11 cellular contexts compared by ENCODE assay signal in genomic region chr20:48897298-48898044, GRCh38. TPM values are rescaled to one million over a fixed set of nuclear protein-coding genes. Genes with fewer than 3 reads are reported as not detected.
DNase-seq lines count a peak whose midpoint lies in the region; ATAC-seq, FAIRE-seq and TF ChIP-seq lines count a peak whose summit lies in the region.
"Had no signal": no experiment of that assay in that cellular context is flagged by ENCODE, and none has a peak within 500 bp of the region (broad histone marks: within the 10 kb centered on the region; RNA-seq: fewer than 3 reads in every experiment).

No MANE protein-coding gene starts in this region.

- intact Hi-C loops in IMR-90 (cut with micrococcal nuclease), result loop anchor here (5.0 kb wide), 1 partner anchor 55 kb away; no protein-coding TSS in a partner anchor
- intact Hi-C loops in CD4-positive, alpha-beta T cell (cut with DNase I, micrococcal nuclease), result no loop called here
- intact Hi-C loops in activated naive CD4-positive, alpha-beta T cell treated with anti-CD3 and anti-CD28 coated beads for 36 hours (cut with micrococcal nuclease), result no loop called here

- H3K4me2 ChIP-seq in IMR-90 (ENCODE audit: low read depth, low read length) (no peak overlapping the region), astrocyte (ENCODE audit: low read length) (peak overlapping the region; percentile 54)

- no peak overlapping the region for H2AK5ac ChIP-seq in IMR-90 (ENCODE audit: low read depth, low read length)

- H3K9me3 ChIP-seq in IMR-90 (ENCODE audit: control insufficient read depth, insufficient read depth, low read length), result peaks cover 11% of the 10 kb centered on the region
- H3K9me3 ChIP-seq in astrocyte (ENCODE audit: insufficient read depth, low read depth, low read length), result peaks cover 5% of the 10 kb centered on the region
- no peaks in the 10 kb centered on the region for H3K9me3 ChIP-seq in CD4-positive, alpha-beta T cell (ENCODE audit: control insufficient read depth, low read length)

- H3K14ac ChIP-seq in IMR-90 (replicated peaks; ENCODE audit: low read depth, low read length), result no peak overlapping the region

- H3K27me3 Mint-ChIP-seq in astrocyte (ENCODE audit: low read depth, unreplicated experiment), result peaks cover 37% of the 10 kb centered on the region
- peaks cover 21% of the 10 kb centered on the region for H3K27me3 Mint-ChIP-seq in activated CD8-positive, alpha-beta memory T cell treated with anti-CD3 and anti-CD28 coated beads, Interleukin-2, amount 10 ng/mL, durations not matched to agents 7 days and 5 days
- no peaks in the 10 kb centered on the region for H3K27me3 Mint-ChIP-seq in CD4-positive, alpha-beta T cell
- peaks cover 2% of the 10 kb centered on the region for H3K27me3 Mint-ChIP-seq in activated naive CD4-positive, alpha-beta T cell treated with anti-CD3 and anti-CD28 coated beads for 36 hours (ENCODE audit: low read depth)

- peak; percentile 85 for FAIRE-seq in astrocyte (lab: Jason Lieb, UNC)

- H3K36me3 ChIP-seq in IMR-90 (ENCODE audit: control insufficient read depth, insufficient read depth, low read length) (no peaks in the 10 kb centered on the region), astrocyte (ENCODE audit: insufficient read depth, low read length) (no peaks in the 10 kb centered on the region)

- no peak for TF ChIP-seq POLR2A in IMR-90 (IDR thresholded peaks at IDR 0.05; ENCODE audit: low read depth, low read length)

- POLR2A ChIA-PET in IMR-90 (lab: Charles Lee; ENCODE audit: unreplicated experiment), result interaction anchor here (0.6 kb wide), 1 partner anchor 254 kb away, joined by 5 read pairs; no protein-coding TSS in a partner anchor
- POLR2A ChIA-PET in CD4-positive, alpha-beta T cell (lab: Charles Lee), result no interaction called here

- no peak overlapping the region for H3K18ac ChIP-seq in IMR-90 (ENCODE audit: low read depth, low read length)

- peak overlapping the region; percentile 28 for H3K27ac Mint-ChIP-seq in astrocyte (ENCODE audit: unreplicated experiment)
- H3K27ac Mint-ChIP-seq in activated CD8-positive, alpha-beta memory T cell treated with anti-CD3 and anti-CD28 coated beads, Interleukin-2, amount 10 ng/mL, durations not matched to agents 7 days and 5 days, result no peak overlapping the region
- H3K27ac Mint-ChIP-seq in CD4-positive, alpha-beta T cell, result no peak overlapping the region
- no peak overlapping the region for H3K27ac Mint-ChIP-seq in activated naive CD4-positive, alpha-beta T cell treated with anti-CD3 and anti-CD28 coated beads for 36 hours
- H3K27ac Mint-ChIP-seq: activated T-helper 2 cell treated with anti-CD3 and anti-CD28 coated beads, Interferon-gamma antibody, Interleukin-2, Interleukin-4, amounts not matched to agents 10 μg/mL and 5 μg/mL and 100 μg/mL, durations not matched to agents 14 hours and 24 hours and 36 hours; T-cell had no signal

- H3K27me3 ChIP-seq in IMR-90 (ENCODE audit: control insufficient read depth, insufficient read depth, low read length), result peaks cover 13% of the 10 kb centered on the region
- peaks cover 9% of the 10 kb centered on the region for H3K27me3 ChIP-seq in astrocyte (ENCODE audit: insufficient read depth, low read length)
- no peaks in the 10 kb centered on the region for H3K27me3 ChIP-seq in CD4-positive, alpha-beta T cell (ENCODE audit: control insufficient read depth, insufficient read depth, low read length)

- H2BK5ac ChIP-seq in IMR-90 (ENCODE audit: low read depth, low read length, poor library complexity, severe bottlenecking), result no peak overlapping the region

- H3K9me3 Mint-ChIP-seq in astrocyte (ENCODE audit: unreplicated experiment), result peaks cover 9% of the 10 kb centered on the region
- no peaks in the 10 kb centered on the region for H3K9me3 Mint-ChIP-seq in activated CD8-positive, alpha-beta memory T cell treated with anti-CD3 and anti-CD28 coated beads, Interleukin-2, amount 10 ng/mL, durations not matched to agents 7 days and 5 days (ENCODE audit: low read depth)
- no peaks in the 10 kb centered on the region for H3K9me3 Mint-ChIP-seq in CD4-positive, alpha-beta T cell
- no peaks in the 10 kb centered on the region for H3K9me3 Mint-ChIP-seq in activated naive CD4-positive, alpha-beta T cell treated with anti-CD3 and anti-CD28 coated beads for 36 hours
- H3K9me3 Mint-ChIP-seq: activated T-helper 2 cell treated with anti-CD3 and anti-CD28 coated beads, Interferon-gamma antibody, Interleukin-2, Interleukin-4, amounts not matched to agents 10 μg/mL and 5 μg/mL and 100 μg/mL, durations not matched to agents 14 hours and 24 hours and 36 hours; neural crest cell had no signal

- ATAC-seq in IMR-90 (ENCODE audit: low read depth), result peak; percentile 92
- ATAC-seq in activated CD8-positive, alpha-beta memory T cell treated with anti-CD3 and anti-CD28 coated beads, Interleukin-2, amount 10 ng/mL, durations not matched to agents 7 days and 5 days, result no peak
- ATAC-seq in CD4-positive, alpha-beta T cell (ENCODE audit: poor library complexity), result no peak
- ATAC-seq: T-cell had no signal

- peak; percentile 83 for DNase-seq in AG08395 (ENCODE audit: low spot score)
- peak; percentile 92 for DNase-seq in IMR-90
- peak; percentile 94 for DNase-seq in astrocyte (ENCODE audit: low read depth)
- DNase-seq in kidney glomerular epithelial cell (lab: John Stamatoyannopoulos, UW), result peak; percentile 89
- no peak for DNase-seq in HuH-7 (ENCODE audit: low spot score)
- DNase-seq in activated CD8-positive, alpha-beta memory T cell treated with anti-CD3 and anti-CD28 coated beads, Interleukin-2, amount 10 ng/mL, durations not matched to agents 7 days and 5 days, result no peak
- DNase-seq in CD4-positive, alpha-beta T cell, result no peak
- no peak for DNase-seq in activated naive CD4-positive, alpha-beta T cell treated with anti-CD3 and anti-CD28 coated beads for 36 hours
- DNase-seq: T-cell had no signal

- H2BK15ac ChIP-seq in IMR-90 (ENCODE audit: low read depth, low read length), result no peak overlapping the region

- peak overlapping the region; percentile 43 for H3K4ac ChIP-seq in IMR-90 (ENCODE audit: low read depth, low read length)

- no peaks in the 10 kb centered on the region for H3K79me2 ChIP-seq in astrocyte (ENCODE audit: insufficient read depth, low read length)

- H4K5ac ChIP-seq in IMR-90 (ENCODE audit: low read depth, low read length), result no peak overlapping the region

- no peak overlapping the region for H3K56ac ChIP-seq in IMR-90 (ENCODE audit: extremely low read depth, insufficient read depth, low read length)

- TF ChIP-seq CTCF in IMR-90 (conservative IDR thresholded peaks at IDR 0.05; ENCODE audit: low read depth, low read length), result no peak
- TF ChIP-seq CTCF in astrocyte (IDR thresholded peaks at IDR 0.05; ENCODE audit: insufficient read depth, low read depth, low read length), result no peak
- TF ChIP-seq CTCF in CD4-positive, alpha-beta T cell (IDR thresholded peaks at IDR 0.05), result no peak

- H3K36me3 Mint-ChIP-seq in astrocyte (ENCODE audit: low read depth, unreplicated experiment), result no peaks in the 10 kb centered on the region
- H3K36me3 Mint-ChIP-seq in activated CD8-positive, alpha-beta memory T cell treated with anti-CD3 and anti-CD28 coated beads, Interleukin-2, amount 10 ng/mL, durations not matched to agents 7 days and 5 days, result no peaks in the 10 kb centered on the region
- H3K36me3 Mint-ChIP-seq in CD4-positive, alpha-beta T cell (ENCODE audit: low read depth), result no peaks in the 10 kb centered on the region
- H3K36me3 Mint-ChIP-seq in activated naive CD4-positive, alpha-beta T cell treated with anti-CD3 and anti-CD28 coated beads for 36 hours (ENCODE audit: low read depth), result no peaks in the 10 kb centered on the region
- H3K36me3 Mint-ChIP-seq: T-cell had no signal

- H3K4me3 ChIP-seq in IMR-90 (ENCODE audit: insufficient read depth, low read depth, low read length) (no peak overlapping the region), astrocyte (ENCODE audit: insufficient read depth, low read depth, low read length) (no peak overlapping the region)

- peaks cover 7% of the 10 kb centered on the region; the same call in 1 of the 2 replicates for H3K9me1 ChIP-seq in IMR-90 (ENCODE audit: insufficient read depth, low read length)

- no peak for TF ChIP-seq RAD21 in IMR-90 (IDR thresholded peaks at IDR 0.05; ENCODE audit: low read length)

- BruUV-seq in IMR-90 (replicated peaks; lab: Mats Ljungman, UMichigan), result no TSS peak

- H2AFZ ChIP-seq in IMR-90 (replicated peaks; ENCODE audit: low read length, poor library complexity), result no peak overlapping the region
- no peak overlapping the region for H2AFZ ChIP-seq in astrocyte (ENCODE audit: low read depth, low read length)

- H3K9ac ChIP-seq in IMR-90 (ENCODE audit: low read depth, low read length) (no peak overlapping the region), astrocyte (ENCODE audit: low read length) (peak overlapping the region; percentile 44)

- in situ Hi-C loops in IMR-90 (cut with MboI; ENCODE audit: low sequenced_read_pairs), result loop anchor here (25.0 kb wide), 1 partner anchor 110 kb away; no protein-coding TSS in a partner anchor

- 65% methylated on average over 2 of the region's 5 CpGs; no CpG with 5 or more reads in 1 of the 2 experiments for WGBS in IMR-90 (ENCODE audit: extremely low coverage in 2 of 2, insufficient read length in 1 of 2), 2 experiments

- CTCF ChIA-PET in IMR-90 (lab: Yijun Ruan, JAX), result interaction anchor here (2.0 kb wide), 1 partner anchor 240 kb away, joined by 8 read pairs; no protein-coding TSS in a partner anchor
- CTCF ChIA-PET in activated CD8-positive, alpha-beta memory T cell treated with anti-CD3 and anti-CD28 coated beads, Interleukin-2, amount 10 ng/mL, durations not matched to agents 7 days and 5 days (lab: Charles Lee), result interaction anchor here (0.7 to 2.2 kb wide), 2 partner anchors 23 to 240 kb away, joined by 3 to 12 read pairs; no protein-coding TSS in a partner anchor
- CTCF ChIA-PET in CD4-positive, alpha-beta T cell (lab: Charles Lee), result interaction anchor here (0.9 to 1.3 kb wide), 2 partner anchors 21 to 240 kb away, joined by 3 read pairs; no protein-coding TSS in a partner anchor
- CTCF ChIA-PET in activated naive CD4-positive, alpha-beta T cell treated with anti-CD3 and anti-CD28 coated beads for 36 hours (lab: Charles Lee), result interaction anchor here (1.9 kb wide), 1 partner anchor 240 kb away, joined by 5 read pairs; no protein-coding TSS in a partner anchor

- peaks cover 5% of the 10 kb centered on the region; the same call in 1 of the 2 replicates for H3K4me1 ChIP-seq in IMR-90 (ENCODE audit: control insufficient read depth, insufficient read depth, low read length)
- H3K4me1 ChIP-seq in astrocyte (ENCODE audit: insufficient read depth, low read length), result peaks cover 8% of the 10 kb centered on the region

- peaks cover 9% of the 10 kb centered on the region for H3K4me1 Mint-ChIP-seq in astrocyte (ENCODE audit: low read depth, unreplicated experiment)
- H3K4me1 Mint-ChIP-seq in activated CD8-positive, alpha-beta memory T cell treated with anti-CD3 and anti-CD28 coated beads, Interleukin-2, amount 10 ng/mL, durations not matched to agents 7 days and 5 days, result no peaks in the 10 kb centered on the region
- no peaks in the 10 kb centered on the region for H3K4me1 Mint-ChIP-seq in CD4-positive, alpha-beta T cell (ENCODE audit: low read depth)
- H3K4me1 Mint-ChIP-seq in activated naive CD4-positive, alpha-beta T cell treated with anti-CD3 and anti-CD28 coated beads for 36 hours (ENCODE audit: low read depth), result no peaks in the 10 kb centered on the region
- H3K4me1 Mint-ChIP-seq: neural crest cell had no signal

- peak overlapping the region; percentile 3 for H2BK20ac ChIP-seq in IMR-90 (ENCODE audit: low read depth, low read length)

- H2AK9ac ChIP-seq in IMR-90 (replicated peaks; ENCODE audit: low read depth, low read length, poor library complexity), result no peak overlapping the region

- H2BK120ac ChIP-seq in IMR-90 (ENCODE audit: low read depth, low read length), result peak overlapping the region; percentile 25; the same call in 1 of the 2 replicates

- H3K27ac ChIP-seq in IMR-90 (ENCODE audit: insufficient read depth, low read length) (no peak overlapping the region), astrocyte (ENCODE audit: low read depth, low read length) (peak overlapping the region; percentile 37)
- H3K27ac ChIP-seq in CD4-positive, alpha-beta T cell (ENCODE audit: low read depth, low read length), result no peak overlapping the region

- H3K79me1 ChIP-seq in IMR-90 (ENCODE audit: low read depth in 1 of 2, low read length in 2 of 2), result no peaks in the 10 kb centered on the region

- H4K8ac ChIP-seq in IMR-90 (ENCODE audit: low read depth in 2 of 2, low read length in 2 of 2), result 0 out of 4 replicates have a peak overlapping the region, but pooled peaks of 1 of the 2 experiments have one; percentile 3

- H4K91ac ChIP-seq in IMR-90 (ENCODE audit: insufficient read depth, low read depth, low read length), result 0 out of 2 replicates have a peak overlapping the region, but pooled peaks have one; percentile 7

- dilution Hi-C loops in IMR-90 (cut with HindIII; ENCODE audit: low sequenced_read_pairs, unreplicated experiment), result no loop called here

- no peak overlapping the region for H3K23ac ChIP-seq in IMR-90 (ENCODE audit: low read depth, low read length)

- H3K4me3 Mint-ChIP-seq in astrocyte (ENCODE audit: unreplicated experiment), result no peak overlapping the region
- no peak overlapping the region for H3K4me3 Mint-ChIP-seq in activated CD8-positive, alpha-beta memory T cell treated with anti-CD3 and anti-CD28 coated beads, Interleukin-2, amount 10 ng/mL, durations not matched to agents 7 days and 5 days
- H3K4me3 Mint-ChIP-seq in CD4-positive, alpha-beta T cell, result no peak overlapping the region
- H3K4me3 Mint-ChIP-seq in activated naive CD4-positive, alpha-beta T cell treated with anti-CD3 and anti-CD28 coated beads for 36 hours, result no peak overlapping the region
- H3K4me3 Mint-ChIP-seq: neural crest cell, T-cell had no signal

- H4K20me1 ChIP-seq in IMR-90 (ENCODE audit: insufficient read depth, low read length), result peaks cover 4% of the 10 kb centered on the region; the same call in 1 of the 2 replicates
- no peaks in the 10 kb centered on the region for H4K20me1 ChIP-seq in astrocyte (ENCODE audit: insufficient read depth, low read length)

RNA-seq across cellular contexts. Expression of gene ARFGEF2, which starts 24.0 kb away (rescaled TPM):
- total RNA-seq in IMR-90 (2012; rRNA removed) (39.1 and 40.5 TPM in 2 replicates), astrocyte (23.8 and 28.2 TPM in 2 replicates)
- polyA plus RNA-seq in IMR-90 (2012; rRNA removed), result 8.4 and 10.3 TPM in 2 replicates
- polyA plus RNA-seq in IMR-90 (2012; cell fraction: cytosol; rRNA removed), result 3.0 and 4.6 TPM in 2 replicates
- polyA plus RNA-seq in IMR-90 (2012; cell fraction: nucleus; rRNA removed; ENCODE audit: low replicate concordance), result 6.2 and 20.1 TPM in 2 replicates
- 10 to 100 TPM; 19.0 to 23.7 TPM for total RNA-seq in activated CD8-positive, alpha-beta memory T cell treated with anti-CD3 and anti-CD28 coated beads, Interleukin-2, amount 10 ng/mL, durations not matched to agents 7 days and 5 days
- total RNA-seq in CD4-positive, alpha-beta T cell, result 10 to 100 TPM; 23.0 to 23.4 TPM
- 10 to 100 TPM; 18.2 to 18.6 TPM for total RNA-seq in activated naive CD4-positive, alpha-beta T cell treated with anti-CD3 and anti-CD28 coated beads for 36 hours

Comparison
In these comparisons a context has a peak if more than half of its experiments do, and no peak if none do; other contexts are left out.
1. DNase-seq: peak in AG08395 (single experiment), IMR-90 (single experiment), astrocyte (single experiment) and kidney glomerular epithelial cell (single experiment); none in HuH-7 (single experiment), activated CD8-positive, alpha-beta memory T cell treated with anti-CD3 and anti-CD28 coated beads, Interleukin-2, amount 10 ng/mL, durations not matched to agents 7 days and 5 days (single experiment), CD4-positive, alpha-beta T cell (0 of 10) and activated naive CD4-positive, alpha-beta T cell treated with anti-CD3 and anti-CD28 coated beads for 36 hours (single experiment).